In genomic region chr1:162873671-162874666, GRCh38 we compare ENCODE assay signal across 11 cellular contexts. TPM values are rescaled to one million over a fixed set of nuclear protein-coding genes. Genes with fewer than 3 reads are reported as not detected.
A peak's percentile ranks its signal among the peaks of the same experiment; 100 is the strongest.
DNase-seq lines count a peak whose midpoint lies in the region; ATAC-seq and TF ChIP-seq lines count a peak whose summit lies in the region.
"Had no signal": no experiment of that assay in that cellular context is flagged by ENCODE, and none has a peak within 500 bp of the region (broad histone marks: within the 10 kb centered on the region; RNA-seq: fewer than 3 reads in every experiment).

No MANE protein-coding gene starts in this region.

- no peaks in the 10 kb centered on the region for H3K79me2 ChIP-seq in GM23248 (ENCODE audit: insufficient read depth)

- TF ChIP-seq CTCF in epithelial cell of esophagus (IDR thresholded peaks at IDR 0.05; ENCODE audit: insufficient read depth, low read depth, low read length, missing control alignments) (peak; percentile 26), prostate gland (IDR thresholded peaks at IDR 0.05) (no peak), sigmoid colon (IDR thresholded peaks at IDR 0.05) (no peak)

- WGBS in GM23248 (ENCODE audit: low coverage in 1 of 2, low lambda C conversion rate in 2 of 2, missing lambda C conversion rate in 2 of 2), 2 experiments = 52 to 53% methylated on average over 8 of the region's 8 CpGs
- WGBS in prostate gland = 35% methylated on average over 8 of the region's 8 CpGs
- 47 to 76% methylated on average over 8 of the region's 8 CpGs for WGBS in sigmoid colon, 2 donors

- in situ Hi-C loops in GM23248 (cut with MboI) = loop anchor here (5.0 kb wide), 1 partner anchor 303 kb away; no protein-coding TSS in a partner anchor

- H3K27me3 Mint-ChIP-seq in T-cell = peaks cover 31 to 37% of the 10 kb centered on the region in 2 donors
- peaks cover 21 to 44% of the 10 kb centered on the region in 2 donors for H3K27me3 Mint-ChIP-seq in stimulated activated naive B cell treated with anti-CD40 and anti-IgM and Interleukin-4, amounts not matched to agents 10 μg/mL and 1 μg/mL and 100 μg/mL, for 72 hours

- intact Hi-C loops in prostate gland (cut with DNase I) (no loop called here), sigmoid colon (cut with DNase I) (no loop called here)

- H3K4me3 ChIP-seq in GM23248 (no peak overlapping the region), epithelial cell of esophagus (ENCODE audit: low read length) (no peak overlapping the region), prostate gland (no peak overlapping the region), sigmoid colon (no peak overlapping the region)

- no peaks in the 10 kb centered on the region for H3K9me3 ChIP-seq in GM23248 (ENCODE audit: low read depth)
- H3K9me3 ChIP-seq in prostate gland = no peaks in the 10 kb centered on the region
- no peaks in the 10 kb centered on the region for H3K9me3 ChIP-seq in sigmoid colon

- no peaks in the 10 kb centered on the region for H3K27me3 ChIP-seq in GM23248 (replicated peaks; ENCODE audit: insufficient read depth)
- no peaks in the 10 kb centered on the region for H3K27me3 ChIP-seq in prostate gland (replicated peaks; ENCODE audit: insufficient read depth)
- H3K27me3 ChIP-seq in sigmoid colon = no peaks in the 10 kb centered on the region

- H4K20me1 ChIP-seq in GM23248 (ENCODE audit: insufficient read depth) = no peaks in the 10 kb centered on the region

- H3K9me2 ChIP-seq in GM23248 (ENCODE audit: insufficient read depth) = no peaks in the 10 kb centered on the region

- H3F3A ChIP-seq in GM23248 (ENCODE audit: insufficient read depth) = peaks cover 14% of the 10 kb centered on the region; the same call in 1 of the 2 replicates

- POLR2A ChIA-PET in T-cell (lab: Charles Lee) = no interaction called here

- DNase-seq in GM23248 = peak; percentile 79
- DNase-seq in NCI-H774 (lab: John Stamatoyannopoulos, UW) = peak; percentile 86
- peak; percentile 63 for DNase-seq in epithelial cell of esophagus (ENCODE audit: low read depth)
- DNase-seq in prostate gland (ENCODE audit: low spot score) = peak; percentile 49
- no peak for DNase-seq in T-cell
- no peak for DNase-seq in stimulated activated naive B cell treated with anti-CD40 and anti-IgM and Interleukin-4, amounts not matched to agents 10 μg/mL and 1 μg/mL and 100 μg/mL, for 72 hours
- DNase-seq in sigmoid colon = no peak
- DNase-seq: foreskin melanocyte, natural killer cell, T-helper 1 cell had no signal

- no peak overlapping the region for H3K4me3 Mint-ChIP-seq in T-cell
- no peak overlapping the region for H3K4me3 Mint-ChIP-seq in stimulated activated naive B cell treated with anti-CD40 and anti-IgM and Interleukin-4, amounts not matched to agents 10 μg/mL and 1 μg/mL and 100 μg/mL, for 72 hours
- H3K4me3 Mint-ChIP-seq: natural killer cell had no signal

- H3K9me3 Mint-ChIP-seq in T-cell = peaks cover 11 to 25% (median 19%) of the 10 kb centered on the region in 3 donors
- H3K9me3 Mint-ChIP-seq in stimulated activated naive B cell treated with anti-CD40 and anti-IgM and Interleukin-4, amounts not matched to agents 10 μg/mL and 1 μg/mL and 100 μg/mL, for 72 hours = peaks cover 20 to 21% of the 10 kb centered on the region in 2 donors
- H3K9me3 Mint-ChIP-seq: natural killer cell had no signal

- ATAC-seq in T-cell (replicated peaks in 1 of 4) = no peak
- no peak for ATAC-seq in stimulated activated naive B cell treated with anti-CD40 and anti-IgM and Interleukin-4, amounts not matched to agents 10 μg/mL and 1 μg/mL and 100 μg/mL, for 72 hours (replicated peaks)
- ATAC-seq in GM19324 (IDR thresholded peaks at IDR 0.05; ENCODE audit: low FRiP score, unreplicated experiment) = no peak
- ATAC-seq: natural killer cell had no signal

- no peak overlapping the region for H3K27ac Mint-ChIP-seq in T-cell
- H3K27ac Mint-ChIP-seq in stimulated activated naive B cell treated with anti-CD40 and anti-IgM and Interleukin-4, amounts not matched to agents 10 μg/mL and 1 μg/mL and 100 μg/mL, for 72 hours = no peak overlapping the region
- H3K27ac Mint-ChIP-seq: natural killer cell had no signal

- H2AFZ ChIP-seq in GM23248 = peak overlapping the region; percentile 47

- H3K36me3 Mint-ChIP-seq in T-cell = no peaks in the 10 kb centered on the region
- peaks cover 3 to 5% of the 10 kb centered on the region in 2 donors for H3K36me3 Mint-ChIP-seq in stimulated activated naive B cell treated with anti-CD40 and anti-IgM and Interleukin-4, amounts not matched to agents 10 μg/mL and 1 μg/mL and 100 μg/mL, for 72 hours
- H3K36me3 Mint-ChIP-seq: natural killer cell had no signal

- TF ChIP-seq POLR2A in prostate gland (IDR thresholded peaks at IDR 0.05) (no peak), sigmoid colon (IDR thresholded peaks at IDR 0.05) (no peak)

- no peaks in the 10 kb centered on the region for H3K4me1 Mint-ChIP-seq in T-cell
- H3K4me1 Mint-ChIP-seq in stimulated activated naive B cell treated with anti-CD40 and anti-IgM and Interleukin-4, amounts not matched to agents 10 μg/mL and 1 μg/mL and 100 μg/mL, for 72 hours = no peaks in the 10 kb centered on the region
- H3K4me1 Mint-ChIP-seq: natural killer cell had no signal

- peak overlapping the region; percentile 32; the same call in 1 of the 2 replicates for H3K9ac ChIP-seq in GM23248

- no peak for TF ChIP-seq EP300 in sigmoid colon (IDR thresholded peaks at IDR 0.05)

- H3K27ac ChIP-seq in GM23248 (peak overlapping the region; percentile 62), prostate gland (no peak overlapping the region), sigmoid colon (no peak overlapping the region)

- H3K36me3 ChIP-seq in GM23248 (ENCODE audit: low read depth) (peaks cover 5% of the 10 kb centered on the region; the same call in 1 of the 2 replicates), prostate gland (no peaks in the 10 kb centered on the region), sigmoid colon (no peaks in the 10 kb centered on the region)

- CTCF ChIA-PET in T-cell (lab: Charles Lee) = interaction anchor here in 1 of 2 donors (0.6 kb wide), 1 partner anchor 440 kb away, joined by 3 read pairs; no protein-coding TSS in a partner anchor

- peak overlapping the region; percentile 29 for H3K4me2 ChIP-seq in GM23248 (ENCODE audit: unreplicated experiment)

- H3K4me1 ChIP-seq in GM23248 (ENCODE audit: insufficient read depth) (peaks cover 19% of the 10 kb centered on the region), prostate gland (replicated peaks) (peaks cover 4% of the 10 kb centered on the region), sigmoid colon (no peaks in the 10 kb centered on the region)

RNA-seq across cellular contexts. Expression of gene CCDC190, which starts 13.0 kb away (rescaled TPM):
- total RNA-seq in GM23248 (2014; rRNA removed; shearing (Covaris generic)) = not detected in 2 replicates
- polyA plus RNA-seq in GM23248 (2016; fragmentation: Nextera tagmentation; extraction: Ambion mirVana) (not detected in 2 replicates), sigmoid colon (not detected)
- total RNA-seq in prostate gland (under 1 TPM in 1 of 2 donors, not detected in 1; 0.14 TPM), T-cell (not detected), sigmoid colon (not detected)
- total RNA-seq: natural killer cell had no signal

Comparison
In these comparisons a context has a peak if more than half of its experiments do, and no peak if none do; other contexts are left out.
1. DNase-seq: peak in GM23248 (single experiment), NCI-H774 (single experiment), epithelial cell of esophagus (single experiment) and prostate gland (single experiment); none in T-cell (0 of 34), stimulated activated naive B cell treated with anti-CD40 and anti-IgM and Interleukin-4, amounts not matched to agents 10 μg/mL and 1 μg/mL and 100 μg/mL, for 72 hours (single experiment) and sigmoid colon (single experiment).